Comparison of ENCODE assay signal across 1 cellular context in the genomic region with DNA sequence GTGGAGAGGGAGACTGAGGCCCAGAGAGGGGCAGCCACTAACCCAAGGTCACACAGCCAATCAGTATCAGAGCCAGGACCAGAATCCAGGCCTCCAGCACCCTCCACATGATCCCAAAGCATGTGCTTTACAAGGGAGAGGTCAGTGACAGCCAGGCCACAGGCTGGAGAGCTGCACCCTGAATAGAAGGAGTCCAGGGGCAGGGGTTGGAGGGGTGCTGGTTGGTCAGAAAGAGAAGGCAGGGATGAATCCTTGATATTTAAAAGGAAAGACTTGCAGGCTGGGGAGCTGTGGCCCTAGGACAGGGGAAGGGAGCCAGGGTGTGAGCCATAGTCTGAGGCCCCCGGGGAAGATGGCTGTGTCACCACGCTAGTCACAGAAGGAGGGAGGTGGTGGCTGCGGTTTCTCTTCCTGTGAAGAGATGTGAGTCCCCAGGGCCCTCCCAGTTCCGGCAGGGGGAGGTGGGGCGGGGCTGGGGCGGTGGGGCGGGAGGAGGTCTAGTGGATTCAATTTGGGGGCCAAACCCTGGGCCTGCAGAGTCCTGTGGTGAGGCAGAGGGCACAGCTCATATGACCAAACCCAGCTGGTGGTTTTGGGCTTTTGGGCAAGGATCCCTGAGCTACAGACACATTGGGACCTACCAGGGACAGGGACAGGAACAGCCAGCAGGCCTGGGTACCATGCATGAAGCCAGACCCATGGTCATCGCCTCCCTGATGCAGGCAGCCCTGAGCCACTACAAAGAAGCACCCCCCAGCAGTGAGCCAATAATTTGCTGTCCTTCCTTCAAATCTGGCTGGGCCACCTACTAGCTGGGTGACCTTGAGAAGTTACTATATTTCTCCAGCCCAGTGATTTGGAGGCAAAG.
TF ChIP-seq lines count a peak whose summit lies in the region.

No MANE protein-coding gene starts in this region.

TF ChIP-seq in GM12878, 131 proteins besides CTCF, POLR2A, EP300 and RAD21 (continues in another document):
- no peak for TF ChIP-seq SMAD5 (IDR thresholded peaks at IDR 0.05; ENCODE audit: low read depth)
- TF ChIP-seq DPF2 (IDR thresholded peaks at IDR 0.05), result peak; percentile 49; the same call in 1 of the 2 replicates
- peak; percentile 39; the same call in 1 of the 2 replicates for TF ChIP-seq CHD2 (IDR thresholded peaks at IDR 0.05; ENCODE audit: borderline replicate concordance, low read depth, low read length)
- TF ChIP-seq, protein P1, sequence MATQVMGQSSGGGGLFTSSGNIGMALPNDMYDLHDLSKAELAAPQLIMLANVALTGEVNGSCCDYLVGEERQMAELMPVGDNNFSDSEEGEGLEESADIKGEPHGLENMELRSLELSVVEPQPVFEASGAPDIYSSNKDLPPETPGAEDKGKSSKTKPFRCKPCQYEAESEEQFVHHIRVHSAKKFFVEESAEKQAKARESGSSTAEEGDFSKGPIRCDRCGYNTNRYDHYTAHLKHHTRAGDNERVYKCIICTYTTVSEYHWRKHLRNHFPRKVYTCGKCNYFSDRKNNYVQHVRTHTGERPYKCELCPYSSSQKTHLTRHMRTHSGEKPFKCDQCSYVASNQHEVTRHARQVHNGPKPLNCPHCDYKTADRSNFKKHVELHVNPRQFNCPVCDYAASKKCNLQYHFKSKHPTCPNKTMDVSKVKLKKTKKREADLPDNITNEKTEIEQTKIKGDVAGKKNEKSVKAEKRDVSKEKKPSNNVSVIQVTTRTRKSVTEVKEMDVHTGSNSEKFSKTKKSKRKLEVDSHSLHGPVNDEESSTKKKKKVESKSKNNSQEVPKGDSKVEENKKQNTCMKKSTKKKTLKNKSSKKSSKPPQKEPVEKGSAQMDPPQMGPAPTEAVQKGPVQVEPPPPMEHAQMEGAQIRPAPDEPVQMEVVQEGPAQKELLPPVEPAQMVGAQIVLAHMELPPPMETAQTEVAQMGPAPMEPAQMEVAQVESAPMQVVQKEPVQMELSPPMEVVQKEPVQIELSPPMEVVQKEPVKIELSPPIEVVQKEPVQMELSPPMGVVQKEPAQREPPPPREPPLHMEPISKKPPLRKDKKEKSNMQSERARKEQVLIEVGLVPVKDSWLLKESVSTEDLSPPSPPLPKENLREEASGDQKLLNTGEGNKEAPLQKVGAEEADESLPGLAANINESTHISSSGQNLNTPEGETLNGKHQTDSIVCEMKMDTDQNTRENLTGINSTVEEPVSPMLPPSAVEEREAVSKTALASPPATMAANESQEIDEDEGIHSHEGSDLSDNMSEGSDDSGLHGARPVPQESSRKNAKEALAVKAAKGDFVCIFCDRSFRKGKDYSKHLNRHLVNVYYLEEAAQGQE (IDR thresholded peaks at IDR 0.05; ENCODE audit: low read depth, low read length), result no peak
- no peak for TF ChIP-seq ZZZ3 (IDR thresholded peaks at IDR 0.05; ENCODE audit: control insufficient read depth, insufficient read length, low read depth)
- TF ChIP-seq, protein P2, sequence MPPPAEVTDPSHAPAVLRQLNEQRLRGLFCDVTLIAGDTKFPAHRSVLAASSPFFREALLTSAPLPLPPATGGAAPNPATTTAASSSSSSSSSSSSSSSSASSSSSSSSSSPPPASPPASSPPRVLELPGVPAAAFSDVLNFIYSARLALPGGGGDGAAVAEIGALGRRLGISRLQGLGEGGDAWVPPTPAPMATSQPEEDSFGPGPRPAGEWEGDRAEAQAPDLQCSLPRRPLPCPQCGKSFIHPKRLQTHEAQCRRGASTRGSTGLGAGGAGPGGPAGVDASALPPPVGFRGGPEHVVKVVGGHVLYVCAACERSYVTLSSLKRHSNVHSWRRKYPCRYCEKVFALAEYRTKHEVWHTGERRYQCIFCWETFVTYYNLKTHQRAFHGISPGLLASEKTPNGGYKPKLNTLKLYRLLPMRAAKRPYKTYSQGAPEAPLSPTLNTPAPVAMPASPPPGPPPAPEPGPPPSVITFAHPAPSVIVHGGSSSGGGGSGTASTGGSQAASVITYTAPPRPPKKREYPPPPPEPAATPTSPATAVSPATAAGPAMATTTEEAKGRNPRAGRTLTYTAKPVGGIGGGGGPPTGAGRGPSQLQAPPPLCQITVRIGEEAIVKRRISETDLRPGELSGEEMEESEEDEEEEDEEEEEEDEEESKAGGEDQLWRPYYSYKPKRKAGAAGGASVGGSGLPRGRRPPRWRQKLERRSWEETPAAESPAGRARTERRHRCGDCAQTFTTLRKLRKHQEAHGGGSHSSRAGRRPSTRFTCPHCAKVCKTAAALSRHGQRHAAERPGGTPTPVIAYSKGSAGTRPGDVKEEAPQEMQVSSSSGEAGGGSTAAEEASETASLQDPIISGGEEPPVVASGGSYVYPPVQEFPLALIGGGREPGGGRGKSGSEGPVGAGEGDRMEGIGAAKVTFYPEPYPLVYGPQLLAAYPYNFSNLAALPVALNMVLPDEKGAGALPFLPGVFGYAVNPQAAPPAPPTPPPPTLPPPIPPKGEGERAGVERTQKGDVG (CRISPR knock-in tag; IDR thresholded peaks at IDR 0.05), result no peak
- TF ChIP-seq PAX8 (IDR thresholded peaks at IDR 0.05), result peak; percentile 76; the same call in 1 of the 2 replicates
- TF ChIP-seq TCF7 (IDR thresholded peaks at IDR 0.05; ENCODE audit: borderline replicate concordance), result no peak
- TF ChIP-seq, protein P3, sequence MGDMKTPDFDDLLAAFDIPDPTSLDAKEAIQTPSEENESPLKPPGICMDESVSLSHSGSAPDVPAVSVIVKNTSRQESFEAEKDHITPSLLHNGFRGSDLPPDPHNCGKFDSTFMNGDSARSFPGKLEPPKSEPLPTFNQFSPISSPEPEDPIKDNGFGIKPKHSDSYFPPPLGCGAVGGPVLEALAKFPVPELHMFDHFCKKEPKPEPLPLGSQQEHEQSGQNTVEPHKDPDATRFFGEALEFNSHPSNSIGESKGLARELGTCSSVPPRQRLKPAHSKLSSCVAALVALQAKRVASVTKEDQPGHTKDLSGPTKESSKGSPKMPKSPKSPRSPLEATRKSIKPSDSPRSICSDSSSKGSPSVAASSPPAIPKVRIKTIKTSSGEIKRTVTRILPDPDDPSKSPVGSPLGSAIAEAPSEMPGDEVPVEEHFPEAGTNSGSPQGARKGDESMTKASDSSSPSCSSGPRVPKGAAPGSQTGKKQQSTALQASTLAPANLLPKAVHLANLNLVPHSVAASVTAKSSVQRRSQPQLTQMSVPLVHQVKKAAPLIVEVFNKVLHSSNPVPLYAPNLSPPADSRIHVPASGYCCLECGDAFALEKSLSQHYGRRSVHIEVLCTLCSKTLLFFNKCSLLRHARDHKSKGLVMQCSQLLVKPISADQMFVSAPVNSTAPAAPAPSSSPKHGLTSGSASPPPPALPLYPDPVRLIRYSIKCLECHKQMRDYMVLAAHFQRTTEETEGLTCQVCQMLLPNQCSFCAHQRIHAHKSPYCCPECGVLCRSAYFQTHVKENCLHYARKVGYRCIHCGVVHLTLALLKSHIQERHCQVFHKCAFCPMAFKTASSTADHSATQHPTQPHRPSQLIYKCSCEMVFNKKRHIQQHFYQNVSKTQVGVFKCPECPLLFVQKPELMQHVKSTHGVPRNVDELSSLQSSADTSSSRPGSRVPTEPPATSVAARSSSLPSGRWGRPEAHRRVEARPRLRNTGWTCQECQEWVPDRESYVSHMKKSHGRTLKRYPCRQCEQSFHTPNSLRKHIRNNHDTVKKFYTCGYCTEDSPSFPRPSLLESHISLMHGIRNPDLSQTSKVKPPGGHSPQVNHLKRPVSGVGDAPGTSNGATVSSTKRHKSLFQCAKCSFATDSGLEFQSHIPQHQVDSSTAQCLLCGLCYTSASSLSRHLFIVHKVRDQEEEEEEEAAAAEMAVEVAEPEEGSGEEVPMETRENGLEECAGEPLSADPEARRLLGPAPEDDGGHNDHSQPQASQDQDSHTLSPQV (IDR thresholded peaks at IDR 0.05), result peak; percentile 85
- no peak for TF ChIP-seq RB1 (IDR thresholded peaks at IDR 0.05; ENCODE audit: borderline replicate concordance)
- TF ChIP-seq CHD1 (IDR thresholded peaks at IDR 0.05; ENCODE audit: low read depth, low read length), result no peak
- TF ChIP-seq MEF2B (IDR thresholded peaks at IDR 0.05; ENCODE audit: partially characterized antibody, poor library complexity, severe bottlenecking), result peak; percentile 86
- TF ChIP-seq BCL11A (IDR thresholded peaks at IDR 0.05; ENCODE audit: low read depth, low read length), result no peak
- no peak for TF ChIP-seq BRCA1 (IDR thresholded peaks at IDR 0.05; ENCODE audit: low read depth, low read length)
- TF ChIP-seq TARDBP (IDR thresholded peaks at IDR 0.05; ENCODE audit: borderline replicate concordance), result no peak
- TF ChIP-seq, protein P4, sequence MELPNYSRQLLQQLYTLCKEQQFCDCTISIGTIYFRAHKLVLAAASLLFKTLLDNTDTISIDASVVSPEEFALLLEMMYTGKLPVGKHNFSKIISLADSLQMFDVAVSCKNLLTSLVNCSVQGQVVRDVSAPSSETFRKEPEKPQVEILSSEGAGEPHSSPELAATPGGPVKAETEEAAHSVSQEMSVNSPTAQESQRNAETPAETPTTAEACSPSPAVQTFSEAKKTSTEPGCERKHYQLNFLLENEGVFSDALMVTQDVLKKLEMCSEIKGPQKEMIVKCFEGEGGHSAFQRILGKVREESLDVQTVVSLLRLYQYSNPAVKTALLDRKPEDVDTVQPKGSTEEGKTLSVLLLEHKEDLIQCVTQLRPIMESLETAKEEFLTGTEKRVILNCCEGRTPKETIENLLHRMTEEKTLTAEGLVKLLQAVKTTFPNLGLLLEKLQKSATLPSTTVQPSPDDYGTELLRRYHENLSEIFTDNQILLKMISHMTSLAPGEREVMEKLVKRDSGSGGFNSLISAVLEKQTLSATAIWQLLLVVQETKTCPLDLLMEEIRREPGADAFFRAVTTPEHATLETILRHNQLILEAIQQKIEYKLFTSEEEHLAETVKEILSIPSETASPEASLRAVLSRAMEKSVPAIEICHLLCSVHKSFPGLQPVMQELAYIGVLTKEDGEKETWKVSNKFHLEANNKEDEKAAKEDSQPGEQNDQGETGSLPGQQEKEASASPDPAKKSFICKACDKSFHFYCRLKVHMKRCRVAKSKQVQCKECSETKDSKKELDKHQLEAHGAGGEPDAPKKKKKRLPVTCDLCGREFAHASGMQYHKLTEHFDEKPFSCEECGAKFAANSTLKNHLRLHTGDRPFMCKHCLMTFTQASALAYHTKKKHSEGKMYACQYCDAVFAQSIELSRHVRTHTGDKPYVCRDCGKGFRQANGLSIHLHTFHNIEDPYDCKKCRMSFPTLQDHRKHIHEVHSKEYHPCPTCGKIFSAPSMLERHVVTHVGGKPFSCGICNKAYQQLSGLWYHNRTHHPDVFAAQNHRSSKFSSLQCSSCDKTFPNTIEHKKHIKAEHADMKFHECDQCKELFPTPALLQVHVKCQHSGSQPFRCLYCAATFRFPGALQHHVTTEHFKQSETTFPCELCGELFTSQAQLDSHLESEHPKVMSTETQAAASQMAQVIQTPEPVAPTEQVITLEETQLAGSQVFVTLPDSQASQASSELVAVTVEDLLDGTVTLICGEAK (IDR thresholded peaks at IDR 0.05; ENCODE audit: borderline replicate concordance), result peak; percentile 26; the same call in 1 of the 2 replicates
- peak; percentile 19; the same call in 1 of the 2 replicates for TF ChIP-seq MTA3 (IDR thresholded peaks at IDR 0.05; ENCODE audit: borderline replicate concordance, low read length)
- TF ChIP-seq SREBF1 (IDR thresholded peaks at IDR 0.05; ENCODE audit: low read length), result peak; percentile 16; the same call in 1 of the 2 replicates
- TF ChIP-seq RAD51 (IDR thresholded peaks at IDR 0.05), result no peak
- no peak for TF ChIP-seq SRF (IDR thresholded peaks at IDR 0.05; ENCODE audit: low read depth in 2 of 2, low read length in 2 of 2)
- no peak for TF ChIP-seq KDM1A (IDR thresholded peaks at IDR 0.05; ENCODE audit: borderline replicate concordance)
- TF ChIP-seq FOXK2 (IDR thresholded peaks at IDR 0.05), result no peak
- TF ChIP-seq CREM (IDR thresholded peaks at IDR 0.05; ENCODE audit: low read depth), result no peak
- peak; percentile 27; the same call in 1 of the 2 replicates for TF ChIP-seq ZNF217 (IDR thresholded peaks at IDR 0.05)
- no peak; the same call in 1 of the 2 replicates for TF ChIP-seq ZNF207 (IDR thresholded peaks at IDR 0.05; ENCODE audit: borderline replicate concordance)
- TF ChIP-seq, protein P5, sequence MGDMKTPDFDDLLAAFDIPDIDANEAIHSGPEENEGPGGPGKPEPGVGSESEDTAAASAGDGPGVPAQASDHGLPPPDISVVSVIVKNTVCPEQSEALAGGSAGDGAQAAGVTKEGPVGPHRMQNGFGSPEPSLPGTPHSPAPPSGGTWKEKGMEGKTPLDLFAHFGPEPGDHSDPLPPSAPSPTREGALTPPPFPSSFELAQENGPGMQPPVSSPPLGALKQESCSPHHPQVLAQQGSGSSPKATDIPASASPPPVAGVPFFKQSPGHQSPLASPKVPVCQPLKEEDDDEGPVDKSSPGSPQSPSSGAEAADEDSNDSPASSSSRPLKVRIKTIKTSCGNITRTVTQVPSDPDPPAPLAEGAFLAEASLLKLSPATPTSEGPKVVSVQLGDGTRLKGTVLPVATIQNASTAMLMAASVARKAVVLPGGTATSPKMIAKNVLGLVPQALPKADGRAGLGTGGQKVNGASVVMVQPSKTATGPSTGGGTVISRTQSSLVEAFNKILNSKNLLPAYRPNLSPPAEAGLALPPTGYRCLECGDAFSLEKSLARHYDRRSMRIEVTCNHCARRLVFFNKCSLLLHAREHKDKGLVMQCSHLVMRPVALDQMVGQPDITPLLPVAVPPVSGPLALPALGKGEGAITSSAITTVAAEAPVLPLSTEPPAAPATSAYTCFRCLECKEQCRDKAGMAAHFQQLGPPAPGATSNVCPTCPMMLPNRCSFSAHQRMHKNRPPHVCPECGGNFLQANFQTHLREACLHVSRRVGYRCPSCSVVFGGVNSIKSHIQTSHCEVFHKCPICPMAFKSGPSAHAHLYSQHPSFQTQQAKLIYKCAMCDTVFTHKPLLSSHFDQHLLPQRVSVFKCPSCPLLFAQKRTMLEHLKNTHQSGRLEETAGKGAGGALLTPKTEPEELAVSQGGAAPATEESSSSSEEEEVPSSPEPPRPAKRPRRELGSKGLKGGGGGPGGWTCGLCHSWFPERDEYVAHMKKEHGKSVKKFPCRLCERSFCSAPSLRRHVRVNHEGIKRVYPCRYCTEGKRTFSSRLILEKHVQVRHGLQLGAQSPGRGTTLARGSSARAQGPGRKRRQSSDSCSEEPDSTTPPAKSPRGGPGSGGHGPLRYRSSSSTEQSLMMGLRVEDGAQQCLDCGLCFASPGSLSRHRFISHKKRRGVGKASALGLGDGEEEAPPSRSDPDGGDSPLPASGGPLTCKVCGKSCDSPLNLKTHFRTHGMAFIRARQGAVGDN (IDR thresholded peaks at IDR 0.05), result peak; percentile 91
- TF ChIP-seq SMAD1 (IDR thresholded peaks at IDR 0.05; ENCODE audit: low read depth, partially characterized antibody), result peak; percentile 35
- TF ChIP-seq YY1 (IDR thresholded peaks at IDR 0.05; ENCODE audit: low read depth, low read length), result peak; percentile 93
- TF ChIP-seq RUNX3 (IDR thresholded peaks at IDR 0.05; ENCODE audit: low read length), result peak; percentile 94
- TF ChIP-seq POU2F2 (IDR thresholded peaks at IDR 0.05; ENCODE audit: borderline replicate concordance, low read depth, low read length), result peak; percentile 16; the same call in 2 of the 3 replicates
- TF ChIP-seq HDGF (IDR thresholded peaks at IDR 0.05), result peak; percentile 91
- TF ChIP-seq TBL1XR1 (IDR thresholded peaks at IDR 0.05; ENCODE audit: low read depth, low read length), result peak; percentile 18; the same call in 1 of the 2 replicates
- TF ChIP-seq, protein P6, sequence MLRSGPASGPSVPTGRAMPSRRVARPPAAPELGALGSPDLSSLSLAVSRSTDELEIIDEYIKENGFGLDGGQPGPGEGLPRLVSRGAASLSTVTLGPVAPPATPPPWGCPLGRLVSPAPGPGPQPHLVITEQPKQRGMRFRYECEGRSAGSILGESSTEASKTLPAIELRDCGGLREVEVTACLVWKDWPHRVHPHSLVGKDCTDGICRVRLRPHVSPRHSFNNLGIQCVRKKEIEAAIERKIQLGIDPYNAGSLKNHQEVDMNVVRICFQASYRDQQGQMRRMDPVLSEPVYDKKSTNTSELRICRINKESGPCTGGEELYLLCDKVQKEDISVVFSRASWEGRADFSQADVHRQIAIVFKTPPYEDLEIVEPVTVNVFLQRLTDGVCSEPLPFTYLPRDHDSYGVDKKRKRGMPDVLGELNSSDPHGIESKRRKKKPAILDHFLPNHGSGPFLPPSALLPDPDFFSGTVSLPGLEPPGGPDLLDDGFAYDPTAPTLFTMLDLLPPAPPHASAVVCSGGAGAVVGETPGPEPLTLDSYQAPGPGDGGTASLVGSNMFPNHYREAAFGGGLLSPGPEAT (IDR thresholded peaks at IDR 0.05; ENCODE audit: low read depth), result peak; percentile 33; the same call in 1 of the 2 replicates
- no peak for TF ChIP-seq ZNF622 (IDR thresholded peaks at IDR 0.05)
